ENCODE assay signal across 8 cellular contexts in the genomic region with DNA sequence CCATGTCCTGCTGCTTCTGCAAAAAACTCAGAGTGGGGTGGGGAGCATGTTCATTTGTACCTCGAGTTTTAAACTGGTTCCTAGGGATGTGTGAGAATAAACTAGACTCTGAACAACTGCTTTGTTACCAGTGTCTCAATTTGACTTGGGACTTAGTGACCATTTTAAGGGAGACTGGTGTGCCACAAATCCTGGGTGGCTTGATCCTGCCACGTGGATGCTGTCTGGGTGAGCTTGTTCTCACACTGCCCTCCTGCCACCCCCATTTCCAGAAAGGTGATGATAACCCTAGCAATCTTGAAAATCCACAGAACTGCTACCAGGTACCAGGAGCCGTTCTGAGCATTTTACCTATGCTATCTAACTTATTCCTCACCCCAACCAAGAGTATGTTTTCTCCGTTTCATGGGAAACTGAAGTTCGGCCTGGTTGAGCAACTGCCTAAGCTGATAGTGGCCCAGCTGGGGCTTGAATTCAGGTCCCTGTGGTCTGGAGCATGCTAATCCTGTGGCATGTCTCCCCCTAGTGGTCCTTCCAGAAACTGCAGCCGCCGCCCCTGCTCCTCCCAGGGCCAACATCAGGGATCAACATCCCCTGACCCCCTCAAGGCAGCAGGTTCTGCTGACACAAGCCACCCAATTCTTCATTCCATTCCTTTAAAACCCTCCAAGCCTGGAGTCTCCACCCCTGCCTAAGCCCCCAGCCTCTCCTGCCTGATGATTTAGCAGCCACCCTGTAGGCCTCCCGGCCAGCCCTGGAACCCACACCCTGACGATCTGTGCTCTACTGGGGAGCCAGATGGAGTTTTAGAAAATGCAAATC. TPM values are rescaled to one million over a fixed set of nuclear protein-coding genes. Genes with fewer than 3 reads are reported as not detected.
DNase-seq lines count a peak whose midpoint lies in the region; ATAC-seq and TF ChIP-seq lines count a peak whose summit lies in the region.

No MANE protein-coding gene starts in this region.

- no peak overlapping the region for H3K4me3 ChIP-seq in HL-60 (replicated peaks; ENCODE audit: insufficient read depth, low read length)
- H3K4me3 ChIP-seq in SK-N-SH (ENCODE audit: low read depth in 2 of 2, low read length in 1 of 2) = no peak overlapping the region; a peak in 1 of 4 replicates
- H3K4me3 ChIP-seq in prostate gland = no peak overlapping the region

- no peak overlapping the region for H3K27ac ChIP-seq in HL-60 (replicated peaks)
- H3K27ac ChIP-seq in SK-N-SH (ENCODE audit: low read depth in 2 of 2, low read length in 1 of 2) = no peak overlapping the region
- no peak overlapping the region for H3K27ac ChIP-seq in prostate gland

- H3K27ac Mint-ChIP-seq in activated naive CD4-positive, alpha-beta T cell treated with anti-CD3 and anti-CD28 coated beads, Interleukin-2, amount 10 ng/mL, durations not matched to agents 7 days and 5 days = no peak overlapping the region

- no peaks in the 10 kb centered on the region for H4K20me1 ChIP-seq in SK-N-SH (ENCODE audit: insufficient read depth)

- CTCF ChIA-PET in SK-N-SH (lab: Yijun Ruan, JAX) = interaction anchor here (0.5 to 6.5 kb wide), 39 partner anchors 9 to 640 kb away, joined by 3 to 67 read pairs (median 4); partner anchors contain the start of gene MEIKIN
- CTCF ChIA-PET in activated naive CD4-positive, alpha-beta T cell treated with anti-CD3 and anti-CD28 coated beads, Interleukin-2, amount 10 ng/mL, durations not matched to agents 7 days and 5 days (lab: Charles Lee) = interaction anchor here (0.6 to 5.7 kb wide), 34 partner anchors 9 to 798 kb away, joined by 3 to 64 read pairs (median 4); no protein-coding TSS in a partner anchor

- H3K27me3 ChIP-seq in HL-60 (ENCODE audit: insufficient read depth, poor library complexity, severe bottlenecking) = no peaks in the 10 kb centered on the region
- H3K27me3 ChIP-seq in SK-N-SH (ENCODE audit: insufficient read depth) = no peaks in the 10 kb centered on the region
- no peaks in the 10 kb centered on the region for H3K27me3 ChIP-seq in prostate gland (replicated peaks; ENCODE audit: insufficient read depth)

- TF ChIP-seq EP300 in SK-N-SH (IDR thresholded peaks at IDR 0.05; ENCODE audit: borderline replicate concordance in 1 of 2, low read depth in 1 of 2, low read length in 1 of 2) = no peak

- no peaks in the 10 kb centered on the region for H3K4me1 ChIP-seq in SK-N-SH (ENCODE audit: control insufficient read depth in 1 of 2, insufficient read depth in 2 of 2, low read depth in 1 of 2, low read length in 1 of 2)
- H3K4me1 ChIP-seq in prostate gland (replicated peaks) = no peaks in the 10 kb centered on the region

- H3K4me3 Mint-ChIP-seq in activated naive CD4-positive, alpha-beta T cell treated with anti-CD3 and anti-CD28 coated beads, Interleukin-2, amount 10 ng/mL, durations not matched to agents 7 days and 5 days = no peak overlapping the region

- H3K36me3 ChIP-seq in SK-N-SH (replicated peaks in 1 of 2; ENCODE audit: control insufficient read depth in 1 of 2, insufficient read depth in 2 of 2, low read length in 1 of 2) = no peaks in the 10 kb centered on the region
- no peaks in the 10 kb centered on the region for H3K36me3 ChIP-seq in prostate gland

- POLR2A ChIA-PET in SK-N-SH (lab: Yijun Ruan, JAX) = interaction anchor here (0.6 kb wide), 1 partner anchor 348 kb away, joined by 3 read pairs; no protein-coding TSS in a partner anchor

- peak; percentile 75 for ATAC-seq in Right ventricle myocardium superior (ENCODE audit: poor library complexity)
- no peak for ATAC-seq in GM21737 (IDR thresholded peaks at IDR 0.05; ENCODE audit: unreplicated experiment)

- intact Hi-C loops in Right ventricle myocardium superior (cut with DNase I) = loop anchor here (5.0 to 10.0 kb wide), 2 partner anchors 122 to 476 kb away; no protein-coding TSS in a partner anchor
- intact Hi-C loops in prostate gland (cut with DNase I) = loop anchor here (5.0 kb wide), 1 partner anchor 476 kb away; no protein-coding TSS in a partner anchor

- H3K9me3 Mint-ChIP-seq in activated naive CD4-positive, alpha-beta T cell treated with anti-CD3 and anti-CD28 coated beads, Interleukin-2, amount 10 ng/mL, durations not matched to agents 7 days and 5 days = no peaks in the 10 kb centered on the region

- no peaks in the 10 kb centered on the region for H3K9me3 ChIP-seq in SK-N-SH
- H3K9me3 ChIP-seq in prostate gland = no peaks in the 10 kb centered on the region

- TF ChIP-seq POLR2A in prostate gland (IDR thresholded peaks at IDR 0.05) = no peak

- no peaks in the 10 kb centered on the region for H3F3A ChIP-seq in SK-N-SH (replicated peaks; ENCODE audit: insufficient read depth)

- H3K9ac ChIP-seq in SK-N-SH = no peak overlapping the region

- peaks cover 57% of the 10 kb centered on the region for H3K27me3 Mint-ChIP-seq in activated naive CD4-positive, alpha-beta T cell treated with anti-CD3 and anti-CD28 coated beads, Interleukin-2, amount 10 ng/mL, durations not matched to agents 7 days and 5 days

- H2AFZ ChIP-seq in SK-N-SH (ENCODE audit: low read depth) = no peak overlapping the region

- H3K79me2 ChIP-seq in SK-N-SH (ENCODE audit: insufficient read depth) = no peaks in the 10 kb centered on the region

- 33% methylated on average over 8 of the region's 9 CpGs for WGBS in SK-N-SH (ENCODE audit: low lambda C conversion rate)
- 50% methylated on average over 9 of the region's 9 CpGs for WGBS in prostate gland

- H3K36me3 Mint-ChIP-seq in activated naive CD4-positive, alpha-beta T cell treated with anti-CD3 and anti-CD28 coated beads, Interleukin-2, amount 10 ng/mL, durations not matched to agents 7 days and 5 days = no peaks in the 10 kb centered on the region

- no peaks in the 10 kb centered on the region for H3K9me2 ChIP-seq in SK-N-SH

- peak; percentile 83 for TF ChIP-seq RAD21 in SK-N-SH (IDR thresholded peaks at IDR 0.05; ENCODE audit: low read length)

- no peak overlapping the region for H3K4me2 ChIP-seq in SK-N-SH

- TF ChIP-seq CTCF in HL-60 (IDR thresholded peaks at IDR 0.05; ENCODE audit: insufficient read depth, low read length) (peak; percentile 65), SK-N-SH (IDR thresholded peaks at IDR 0.05) (peak; percentile 98), prostate gland (IDR thresholded peaks at IDR 0.05) (peak; percentile 68 to 88 (median 83))

- peaks cover 31% of the 10 kb centered on the region for H3K4me1 Mint-ChIP-seq in activated naive CD4-positive, alpha-beta T cell treated with anti-CD3 and anti-CD28 coated beads, Interleukin-2, amount 10 ng/mL, durations not matched to agents 7 days and 5 days

- DNase-seq in CD1c-positive myeloid dendritic cell (ENCODE audit: extremely low spot score) (peak; percentile 71), GM19238 (ENCODE audit: insufficient read length, low spot score) (peak; percentile 74), HL-60 (ENCODE audit: low read depth in 1 of 2, low spot score in 1 of 2) (peak; percentile 28 to 54), SK-N-SH (peak; percentile 83), Right ventricle myocardium superior (peak; percentile 82), prostate gland (ENCODE audit: low spot score) (peak; percentile 32)
- peak; percentile 86 for DNase-seq in activated naive CD4-positive, alpha-beta T cell treated with anti-CD3 and anti-CD28 coated beads, Interleukin-2, amount 10 ng/mL, durations not matched to agents 7 days and 5 days

TF ChIP-seq in SK-N-SH, 30 proteins besides CTCF, POLR2A, EP300 and RAD21 (continues in another document):
- peak; percentile 73 for TF ChIP-seq SMC3 (IDR thresholded peaks at IDR 0.05; ENCODE audit: low read depth, low read length)
- TF ChIP-seq, protein P1, sequence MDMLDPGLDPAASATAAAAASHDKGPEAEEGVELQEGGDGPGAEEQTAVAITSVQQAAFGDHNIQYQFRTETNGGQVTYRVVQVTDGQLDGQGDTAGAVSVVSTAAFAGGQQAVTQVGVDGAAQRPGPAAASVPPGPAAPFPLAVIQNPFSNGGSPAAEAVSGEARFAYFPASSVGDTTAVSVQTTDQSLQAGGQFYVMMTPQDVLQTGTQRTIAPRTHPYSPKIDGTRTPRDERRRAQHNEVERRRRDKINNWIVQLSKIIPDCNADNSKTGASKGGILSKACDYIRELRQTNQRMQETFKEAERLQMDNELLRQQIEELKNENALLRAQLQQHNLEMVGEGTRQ (IDR thresholded peaks at IDR 0.05; ENCODE audit: borderline replicate concordance, low read depth, low read length) = no peak; the same call in 1 of the 2 replicates

RNA-seq across cellular contexts. Expression of gene IL3, which starts 2.8 kb away (rescaled TPM):
- polyA plus RNA-seq in SK-N-SH (2012; rRNA removed) = not detected in 2 replicates
- not detected in 2 replicates for polyA plus RNA-seq in SK-N-SH (2012; cell fraction: cytosol; rRNA removed)
- not detected in 2 replicates for polyA plus RNA-seq in SK-N-SH (2012; cell fraction: nucleus; rRNA removed)
- total RNA-seq in Right ventricle myocardium superior (not detected), prostate gland (not detected)

RNA-seq across cellular contexts. Expression of gene CSF2, which starts 10.3 kb away (rescaled TPM):
- polyA plus RNA-seq in SK-N-SH (2012; rRNA removed) = 0.70 and 0.97 TPM in 2 replicates
- polyA plus RNA-seq in SK-N-SH (2012; cell fraction: cytosol; rRNA removed) = 0.54 and 0.62 TPM in 2 replicates
- polyA plus RNA-seq in SK-N-SH (2012; cell fraction: nucleus; rRNA removed) = 0.64 and 1.5 TPM in 2 replicates
- total RNA-seq in Right ventricle myocardium superior (not detected), prostate gland (not detected)

RNA-seq across cellular contexts. Expression of gene ACSL6, which starts 51.8 kb away (rescaled TPM):
- 0.29 and 0.46 TPM in 2 replicates for polyA plus RNA-seq in SK-N-SH (2012; rRNA removed)
- 0.09 and 0.17 TPM in 2 replicates for polyA plus RNA-seq in SK-N-SH (2012; cell fraction: cytosol; rRNA removed)
- polyA plus RNA-seq in SK-N-SH (2012; cell fraction: nucleus; rRNA removed) = 1.2 and 2.0 TPM in 2 replicates
- total RNA-seq in Right ventricle myocardium superior (3.0 TPM), prostate gland (1 to 10 TPM in 1 of 2 donors, under 1 TPM in 1; 0.23 to 7.9 TPM)

Comparison
In these comparisons a context has a peak if more than half of its experiments do, and no peak if none do; other contexts are left out.
1. DNase-seq: peak in every context shown above with its lines; median percentile 86 in activated naive CD4-positive, alpha-beta T cell treated with anti-CD3 and anti-CD28 coated beads, Interleukin-2, amount 10 ng/mL, durations not matched to agents 7 days and 5 days; 83 in SK-N-SH; 82 in Right ventricle myocardium superior; 74 in GM19238; 71 in CD1c-positive myeloid dendritic cell; 41 in HL-60; 32 in prostate gland.